Comparison of ENCODE assay signal across 8 cellular contexts in the genomic region with DNA sequence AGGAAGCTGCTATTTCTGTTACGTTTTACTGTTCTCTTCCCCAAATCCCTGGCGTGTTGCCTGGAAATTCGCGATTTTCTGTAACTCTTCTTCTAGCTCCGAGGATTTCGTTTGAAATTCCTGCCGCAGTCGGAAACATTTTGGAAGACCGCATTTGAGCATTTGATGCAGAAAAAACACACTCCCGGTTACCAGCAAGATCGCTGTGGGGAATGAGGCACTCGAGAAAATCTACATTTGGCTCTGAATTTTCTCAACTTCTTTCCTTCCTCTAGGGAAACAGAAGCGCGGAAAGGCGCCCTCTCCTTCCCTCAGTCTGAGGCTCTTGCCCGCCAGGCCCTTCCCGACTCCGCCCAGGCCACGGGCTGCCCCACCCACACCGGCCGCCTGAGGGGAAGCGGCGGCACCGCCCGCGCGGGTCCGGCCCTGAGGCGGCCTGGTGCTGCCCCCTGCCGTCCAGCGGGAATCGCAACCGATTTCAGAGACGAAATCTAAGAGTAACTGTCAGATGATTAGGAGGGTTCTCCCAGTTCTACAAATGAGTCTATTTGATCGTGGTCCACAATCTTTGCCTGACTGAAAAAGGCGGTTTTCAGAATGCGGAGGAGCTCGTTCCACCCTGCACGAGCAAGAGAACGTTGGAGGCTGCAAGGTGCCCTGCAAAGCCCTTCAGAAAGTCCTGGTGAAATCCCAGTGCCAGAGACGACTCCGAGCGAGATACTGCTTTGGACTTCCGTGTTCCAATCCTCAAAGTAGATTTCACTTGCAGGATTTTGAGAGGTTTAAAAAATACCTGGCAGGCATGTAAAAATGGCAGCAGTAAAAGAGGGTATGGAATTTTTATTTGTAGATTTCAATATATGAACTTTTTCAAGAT. TPM values are rescaled to one million over a fixed set of nuclear protein-coding genes. Genes with fewer than 3 reads are reported as not detected.
DNase-seq lines count a peak whose midpoint lies in the region; ATAC-seq and TF ChIP-seq lines count a peak whose summit lies in the region.

No MANE protein-coding gene starts in this region.

- no peaks in the 10 kb centered on the region for H3K36me3 Mint-ChIP-seq in GM23338 (ENCODE audit: low read depth)

- H3F3A ChIP-seq in GM23338 (replicated peaks; ENCODE audit: low read depth): no peaks in the 10 kb centered on the region

- H3K4me3 ChIP-seq in GM23338 (peak overlapping the region; percentile 53), neuron (ENCODE audit: low read length) (peak overlapping the region; percentile 60), stomach smooth muscle (ENCODE audit: low read length in 2 of 2) (peak overlapping the region; percentile 78 to 80)

- peaks cover 8% of the 10 kb centered on the region; the same call in 2 of the 3 replicates for H3K4me1 Mint-ChIP-seq in GM23338

- H3K4me1 ChIP-seq in GM23338 (ENCODE audit: insufficient read depth) (no peaks in the 10 kb centered on the region; the same call in 1 of the 2 replicates), foreskin keratinocyte (no peaks in the 10 kb centered on the region), neuron (ENCODE audit: insufficient read depth, low read length) (peaks cover 5% of the 10 kb centered on the region), stomach smooth muscle (ENCODE audit: control insufficient read depth, insufficient read depth, low read length) (peaks cover 9% of the 10 kb centered on the region)

- H3K9me2 ChIP-seq in GM23338 (ENCODE audit: insufficient read depth): no peaks in the 10 kb centered on the region

- H3K27me3 Mint-ChIP-seq in GM23338 (ENCODE audit: insufficient read depth, low read depth, poor library complexity): peaks cover 2% of the 10 kb centered on the region

- peak overlapping the region; percentile 79 for H3K4me3 Mint-ChIP-seq in GM23338

- H3K9ac ChIP-seq in stomach smooth muscle (ENCODE audit: low read length in 2 of 2): peak overlapping the region; percentile 78

- TF ChIP-seq CTCF in GM23338 (conservative IDR thresholded peaks at IDR 0.05; ENCODE audit: low read depth in 2 of 2): peak; percentile 91 to 94
- peak; percentile 99 for TF ChIP-seq CTCF in foreskin keratinocyte (conservative IDR thresholded peaks at IDR 0.05)

- H3K27ac Mint-ChIP-seq in GM23338: peak overlapping the region; percentile 90

- H3K9me3 ChIP-seq in neuron (ENCODE audit: low read length) (no peaks in the 10 kb centered on the region), stomach smooth muscle (ENCODE audit: control insufficient read depth in 2 of 2, low read length in 2 of 2) (no peaks in the 10 kb centered on the region)

- H3K27me3 ChIP-seq in GM23338 (ENCODE audit: insufficient read depth): peaks cover 5% of the 10 kb centered on the region; the same call in 1 of the 2 replicates
- peaks cover 37% of the 10 kb centered on the region for H3K27me3 ChIP-seq in foreskin keratinocyte
- H3K27me3 ChIP-seq in neuron (ENCODE audit: insufficient read depth, low read length): no peaks in the 10 kb centered on the region
- peaks cover 0 to 2% of the 10 kb centered on the region in 2 donors for H3K27me3 ChIP-seq in stomach smooth muscle (ENCODE audit: control insufficient read depth in 1 of 2, insufficient read depth in 2 of 2, low read length in 2 of 2)

- H3K9me3 Mint-ChIP-seq in GM23338: peaks cover 4% of the 10 kb centered on the region; the same call in 1 of the 3 replicates

- ATAC-seq in GM23338 (peak; percentile 100), foreskin keratinocyte (peak; percentile 100)

- no peaks in the 10 kb centered on the region for H4K20me1 ChIP-seq in GM23338 (replicated peaks; ENCODE audit: insufficient read depth)

- H2AFZ ChIP-seq in GM23338 (peak overlapping the region; percentile 82; the same call in 1 of the 2 replicates), neuron (ENCODE audit: low read depth, low read length) (peak overlapping the region; percentile 77)

- no peaks in the 10 kb centered on the region for H3K36me3 ChIP-seq in GM23338 (ENCODE audit: insufficient read depth)
- H3K36me3 ChIP-seq in neuron (ENCODE audit: insufficient read depth, low read length): no peaks in the 10 kb centered on the region
- H3K36me3 ChIP-seq in stomach smooth muscle (ENCODE audit: control insufficient read depth in 2 of 2, insufficient read depth in 2 of 2, low read length in 2 of 2): no peaks in the 10 kb centered on the region

- DNase-seq in ELF-1 (ENCODE audit: low read depth, low spot score) (peak; percentile 95), GM23338 (ENCODE audit: low spot score) (peak; percentile 95), LHCN-M2 (ENCODE audit: low read depth) (peak; percentile 85), SIG-M5 (lab: John Stamatoyannopoulos, UW) (peak; percentile 48), foreskin keratinocyte (peak; percentile 31 to 62)
- peak; percentile 75 for DNase-seq in activated gamma-delta T cell treated with anti-CD3 and anti-CD28 coated beads, Interleukin-2, amount 50 U/mL, for 16 hours (ENCODE audit: low read depth)

- peak overlapping the region; percentile 77 for H3K4me2 ChIP-seq in GM23338

- H3K27ac ChIP-seq in GM23338 (ENCODE audit: low read depth): peak overlapping the region; percentile 76; the same call in 1 of the 2 replicates
- no peak overlapping the region for H3K27ac ChIP-seq in foreskin keratinocyte
- H3K27ac ChIP-seq in stomach smooth muscle (ENCODE audit: low read length): peak overlapping the region; percentile 18

- no peaks in the 10 kb centered on the region for H3K79me2 ChIP-seq in GM23338 (replicated peaks; ENCODE audit: insufficient read depth)

TF ChIP-seq in GM23338, 12 proteins besides CTCF, POLR2A, EP300 and RAD21:
- TF ChIP-seq STAT1 (IDR thresholded peaks at IDR 0.05; ENCODE audit: unreplicated experiment): no peak
- peak; percentile 66 for TF ChIP-seq POLR2AphosphoS5 (IDR thresholded peaks at IDR 0.05; ENCODE audit: low read depth)

RNA-seq across cellular contexts. Expression of a gene that starts 18.4 kb away (rescaled TPM):
- total RNA-seq in GM23338 (2014; rRNA removed; shearing (Covaris generic)): 36.4 and 40.2 TPM in 2 replicates
- polyA plus RNA-seq in GM23338 (2016; fragmentation: Nextera tagmentation; extraction: Ambion mirVana) (12.4 and 12.8 TPM in 2 replicates), foreskin keratinocyte (10.0 and 10.4 TPM in 2 replicates)
- total RNA-seq in LHCN-M2 (2014; rRNA removed) (15.6 and 21.4 TPM in 2 replicates), foreskin keratinocyte (26.4 and 28.3 TPM in 2 replicates)
- 10.0 TPM for polyA plus RNA-seq in LHCN-M2 (2012)
